28 cellular contexts compared by ENCODE assay signal in genomic region chr20:2889797-2890196, GRCh38.
"Had no signal": no experiment of that assay in that cellular context is flagged by ENCODE, and none has a peak within 500 bp of the region (broad histone marks: within the 10 kb centered on the region; RNA-seq: fewer than 3 reads in every experiment).

No MANE protein-coding gene starts in this region.

- H3K27ac ChIP-seq: adrenal gland, body of pancreas, esophagus squamous epithelium, gastroesophageal sphincter had no signal

- H3K4me3 Mint-ChIP-seq: activated CD4-positive, alpha-beta memory T cell treated with anti-CD3 and anti-CD28 coated beads for 36 hours; activated CD4-positive, alpha-beta T cell treated with anti-CD3 and anti-CD28 coated beads for 36 hours; activated CD4-positive, alpha-beta T cell treated with anti-CD3 and anti-CD28 coated beads, Interleukin-2, amount 10 ng/mL, durations not matched to agents 24 days and 14 days; activated naive CD4-positive, alpha-beta T cell treated with anti-CD3 and anti-CD28 coated beads for 36 hours; activated naive CD4-positive, alpha-beta T cell treated with anti-CD3 and anti-CD28 coated beads, Interleukin-2, amount 50 U/mL, for 24 hours; activated naive CD8-positive, alpha-beta T cell treated with anti-CD3 and anti-CD28 coated beads for 36 hours; activated naive CD8-positive, alpha-beta T cell treated with anti-CD3 and anti-CD28 coated beads, Interleukin-2, amount 50 U/mL, for 24 hours; activated T-cell treated with anti-CD3 and anti-CD28 coated beads, Interleukin-2, amount 50 U/mL, for 4 hours had no signal

- H3K4me1 ChIP-seq: body of pancreas had no signal

- H3K27ac Mint-ChIP-seq: activated CD4-positive, alpha-beta memory T cell treated with anti-CD3 and anti-CD28 coated beads for 36 hours; activated CD4-positive, alpha-beta T cell treated with anti-CD3 and anti-CD28 coated beads for 36 hours; activated CD4-positive, alpha-beta T cell treated with anti-CD3 and anti-CD28 coated beads, Interleukin-2, amount 10 ng/mL, durations not matched to agents 24 days and 14 days; activated naive CD4-positive, alpha-beta T cell treated with anti-CD3 and anti-CD28 coated beads for 36 hours; activated naive CD4-positive, alpha-beta T cell treated with anti-CD3 and anti-CD28 coated beads, Interleukin-2, amount 50 U/mL, for 24 hours; activated naive CD8-positive, alpha-beta T cell treated with anti-CD3 and anti-CD28 coated beads for 36 hours; activated T-helper 2 cell treated with anti-CD3 and anti-CD28 coated beads, Interferon-gamma antibody, Interleukin-2, Interleukin-4, amounts not matched to agents 10 μg/mL and 5 μg/mL and 100 μg/mL, durations not matched to agents 14 hours and 24 hours and 36 hours had no signal

- H3K36me3 ChIP-seq: adrenal gland, esophagus squamous epithelium, gastroesophageal sphincter had no signal

- DNase-seq: activated CD4-positive, alpha-beta memory T cell treated with anti-CD3 and anti-CD28 coated beads for 36 hours; activated CD4-positive, alpha-beta T cell treated with anti-CD3 and anti-CD28 coated beads for 36 hours; activated CD4-positive, alpha-beta T cell treated with anti-CD3 and anti-CD28 coated beads, Interleukin-2, amount 10 ng/mL, durations not matched to agents 24 days and 14 days; activated CD4-positive, CD25-positive, alpha-beta regulatory T cell; activated CD4-positive, CD25-positive, alpha-beta regulatory T cell treated with anti-CD3 and anti-CD28 coated beads, Interleukin-2, amount 50 U/mL, for 72 hours; activated CD8-positive, alpha-beta memory T cell treated with anti-CD3 and anti-CD28 coated beads for 24 hours; activated effector memory CD4-positive, alpha-beta T cell treated with anti-CD3 and anti-CD28 coated beads, Interleukin-2, amount 50 U/mL, for 16 hours; activated naive CD4-positive, alpha-beta T cell treated with anti-CD3 and anti-CD28 coated beads for 36 hours; activated naive CD8-positive, alpha-beta T cell treated with anti-CD3 and anti-CD28 coated beads for 36 hours; activated naive CD8-positive, alpha-beta T cell treated with anti-CD3 and anti-CD28 coated beads, Interleukin-2, amount 50 U/mL, for 24 hours; activated T-cell treated with anti-CD3 and anti-CD28 coated beads, Interleukin-2, amount 50 U/mL, for 4 hours; adrenal gland; amygdala; aorta; body of pancreas; caudate nucleus; cortex of kidney; dermis blood vessel endothelial cell; effector CD4-positive, alpha-beta T cell; esophagus squamous epithelium; foreskin melanocyte; T-helper 2 cell had no signal

- ATAC-seq: activated CD4-positive, alpha-beta T cell treated with anti-CD3 and anti-CD28 coated beads for 36 hours; activated naive CD8-positive, alpha-beta T cell treated with anti-CD3 and anti-CD28 coated beads, Interleukin-2, amount 50 U/mL, for 24 hours; activated T-cell treated with anti-CD3 and anti-CD28 coated beads, Interleukin-2, amount 50 U/mL, for 4 hours; body of pancreas; gastroesophageal sphincter had no signal

- FAIRE-seq: colon, endometrium, endothelial cell of umbilical vein had no signal

- H3K9me3 Mint-ChIP-seq: activated CD4-positive, alpha-beta memory T cell treated with anti-CD3 and anti-CD28 coated beads for 36 hours; activated CD4-positive, alpha-beta T cell treated with anti-CD3 and anti-CD28 coated beads, Interleukin-2, amount 10 ng/mL, durations not matched to agents 24 days and 14 days; activated naive CD4-positive, alpha-beta T cell treated with anti-CD3 and anti-CD28 coated beads for 36 hours; activated naive CD4-positive, alpha-beta T cell treated with anti-CD3 and anti-CD28 coated beads, Interleukin-2, amount 50 U/mL, for 24 hours; activated naive CD8-positive, alpha-beta T cell treated with anti-CD3 and anti-CD28 coated beads for 36 hours; activated T-cell treated with anti-CD3 and anti-CD28 coated beads, Interleukin-2, amount 50 U/mL, for 4 hours had no signal

- H3K4me3 ChIP-seq: adrenal gland, body of pancreas, esophagus squamous epithelium, gastroesophageal sphincter had no signal

- H3K9me3 ChIP-seq: adrenal gland, body of pancreas, esophagus squamous epithelium had no signal

- H3K27me3 Mint-ChIP-seq: activated CD4-positive, alpha-beta memory T cell treated with anti-CD3 and anti-CD28 coated beads for 36 hours; activated CD4-positive, alpha-beta T cell treated with anti-CD3 and anti-CD28 coated beads for 36 hours; activated CD4-positive, alpha-beta T cell treated with anti-CD3 and anti-CD28 coated beads, Interleukin-2, amount 10 ng/mL, durations not matched to agents 24 days and 14 days; activated naive CD4-positive, alpha-beta T cell treated with anti-CD3 and anti-CD28 coated beads, Interleukin-2, amount 50 U/mL, for 24 hours; activated naive CD8-positive, alpha-beta T cell treated with anti-CD3 and anti-CD28 coated beads for 36 hours; activated naive CD8-positive, alpha-beta T cell treated with anti-CD3 and anti-CD28 coated beads, Interleukin-2, amount 50 U/mL, for 24 hours had no signal

- H3K27me3 ChIP-seq: adrenal gland, body of pancreas, esophagus squamous epithelium, gastroesophageal sphincter had no signal
